17 cellular contexts compared by ENCODE assay signal in the genomic region with DNA sequence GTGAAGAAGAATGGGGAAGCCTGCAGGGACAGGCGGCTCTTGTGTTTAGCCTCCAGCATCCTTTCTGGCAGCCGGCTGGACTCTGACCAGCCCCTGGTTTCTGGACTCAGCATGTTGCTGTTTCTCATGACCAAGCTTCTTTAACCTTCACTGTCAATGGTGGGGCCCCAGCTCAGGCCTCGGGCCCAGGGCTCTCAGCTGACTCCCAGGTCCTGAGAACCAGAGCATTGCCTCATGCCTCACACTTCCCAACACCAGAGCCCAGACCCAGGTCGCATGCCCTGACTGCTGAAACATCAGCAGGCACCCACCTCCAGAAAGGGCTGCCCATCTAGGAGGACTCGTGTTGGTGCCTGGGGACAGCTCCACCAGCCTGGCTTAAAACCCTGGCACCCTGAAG. TPM values are rescaled to one million over a fixed set of nuclear protein-coding genes. Genes with fewer than 3 reads are reported as not detected.
DNase-seq lines count a peak whose midpoint lies in the region; ATAC-seq, FAIRE-seq and TF ChIP-seq lines count a peak whose summit lies in the region.
"Had no signal": no experiment of that assay in that cellular context is flagged by ENCODE, and none has a peak within 500 bp of the region (broad histone marks: within the 10 kb centered on the region; RNA-seq: fewer than 3 reads in every experiment).

No MANE protein-coding gene starts in this region.

- H4K20me1 ChIP-seq in HepG2 (ENCODE audit: insufficient read depth, low read length): no peaks in the 10 kb centered on the region
- H4K20me1 ChIP-seq: BLaER1 treated with 17β-estradiol and CSF1 and Interleukin-3, amounts not matched to agents 10 nM and 100 nM had no signal

- WGBS in HepG2 (ENCODE audit: low lambda C conversion rate): 0% methylated on average over 1 of the region's 5 CpGs
- WGBS in right lobe of liver (ENCODE audit: insufficient coverage, low coverage, low lambda C conversion rate, missing lambda C conversion rate): 71% methylated on average over 1 of the region's 5 CpGs

- no peaks in the 10 kb centered on the region for H3K36me3 ChIP-seq in HepG2 (replicated peaks in 1 of 2; ENCODE audit: control insufficient read depth in 1 of 2, insufficient read depth in 2 of 2, low read length in 2 of 2)
- no peaks in the 10 kb centered on the region for H3K36me3 ChIP-seq in right lobe of liver
- H3K36me3 ChIP-seq in upper lobe of right lung: no peaks in the 10 kb centered on the region
- H3K36me3 ChIP-seq: BLaER1 treated with 17β-estradiol and CSF1 and Interleukin-3, amounts not matched to agents 10 nM and 100 nM had no signal

- in situ Hi-C loops in HepG2 (cut with HindIII; ENCODE audit: extremely low pct_ligation_motif_present, low pct_unique_long_range_greater_than_20kb): no loop called here

- no peak overlapping the region for H3K4me3 Mint-ChIP-seq in progenitor cell of endocrine pancreas (ENCODE audit: low read depth)
- H3K4me3 Mint-ChIP-seq: CD4-positive, CD25-positive, alpha-beta regulatory T cell had no signal

- CTCF ChIA-PET in HepG2 (lab: Yijun Ruan, JAX; ENCODE audit: low intra/inter-chr PET ratio, low total read pairs): no interaction called here

- no TSS peak for BruUV-seq in HepG2 (replicated peaks; lab: Mats Ljungman, UMichigan)

- H3K27me3 ChIP-seq in HepG2 (ENCODE audit: control insufficient read depth in 1 of 2, insufficient read depth in 2 of 2, low read length in 2 of 2): peaks cover 0 to 7% of the 10 kb centered on the region in 2 experiments; a peak in 1 of 5 replicates
- H3K27me3 ChIP-seq in right lobe of liver: no peaks in the 10 kb centered on the region
- H3K27me3 ChIP-seq in upper lobe of right lung: no peaks in the 10 kb centered on the region
- H3K27me3 ChIP-seq: BLaER1 treated with 17β-estradiol and CSF1 and Interleukin-3, amounts not matched to agents 10 nM and 100 nM had no signal

- peaks cover 6% of the 10 kb centered on the region for H3K4me1 ChIP-seq in HepG2 (ENCODE audit: insufficient read depth, low read length)
- H3K4me1 ChIP-seq in right lobe of liver: no peaks in the 10 kb centered on the region
- H3K4me1 ChIP-seq in upper lobe of right lung: no peaks in the 10 kb centered on the region

- ATAC-seq in HepG2: peak; percentile 73
- no peak for ATAC-seq in right lobe of liver
- no peak for ATAC-seq in upper lobe of right lung

- peaks cover 11% of the 10 kb centered on the region for H3K4me1 Mint-ChIP-seq in progenitor cell of endocrine pancreas (ENCODE audit: low read depth)
- H3K4me1 Mint-ChIP-seq: CD4-positive, CD25-positive, alpha-beta regulatory T cell had no signal

- H3K4me2 ChIP-seq in HepG2 (ENCODE audit: low read depth, low read length): no peak overlapping the region
- H3K4me2 ChIP-seq: BLaER1 treated with 17β-estradiol and CSF1 and Interleukin-3, amounts not matched to agents 10 nM and 100 nM had no signal

- TF ChIP-seq CTCF in HepG2 (CRISPR knock-in tag; IDR thresholded peaks at IDR 0.05): no peak
- no peak for TF ChIP-seq CTCF in right lobe of liver (IDR thresholded peaks at IDR 0.05)
- no peak for TF ChIP-seq CTCF in progenitor cell of endocrine pancreas (IDR thresholded peaks at IDR 0.05; ENCODE audit: unreplicated experiment)
- TF ChIP-seq CTCF in upper lobe of right lung (IDR thresholded peaks at IDR 0.05): no peak

- no peak overlapping the region for H3K9ac ChIP-seq in HepG2 (ENCODE audit: insufficient read depth, low read depth, low read length)
- H3K9ac ChIP-seq: BLaER1 treated with 17β-estradiol and CSF1 and Interleukin-3, amounts not matched to agents 10 nM and 100 nM; GM23248 had no signal

- intact Hi-C loops in HepG2 (cut with micrococcal nuclease; ENCODE audit: unreplicated experiment): no loop called here
- intact Hi-C loops in right lobe of liver (cut with DNase I): no loop called here
- intact Hi-C loops in upper lobe of right lung (cut with DNase I): no loop called here

- peaks cover 9% of the 10 kb centered on the region for H3K9me3 Mint-ChIP-seq in progenitor cell of endocrine pancreas (ENCODE audit: low read depth)

- peaks cover 10% of the 10 kb centered on the region for H3K9me3 ChIP-seq in HepG2 (ENCODE audit: low read length)
- no peaks in the 10 kb centered on the region for H3K9me3 ChIP-seq in right lobe of liver
- no peaks in the 10 kb centered on the region for H3K9me3 ChIP-seq in upper lobe of right lung

- H2AFZ ChIP-seq in HepG2 (ENCODE audit: low read length): no peak overlapping the region
- H2AFZ ChIP-seq: GM23248 had no signal

- DNase-seq in HepG2 (ENCODE audit: low spot score): no peak
- DNase-seq in right lobe of liver: no peak
- peak; percentile 79 for DNase-seq in islet precursor cell
- no peak for DNase-seq in progenitor cell of endocrine pancreas (ENCODE audit: low spot score, unreplicated experiment)
- peak; percentile 42 for DNase-seq in upper lobe of right lung
- no peak for DNase-seq in activated CD4-positive, alpha-beta T cell treated with anti-CD3 and anti-CD28 coated beads for 1 hour
- DNase-seq in epidermal melanocyte (ENCODE audit: insufficient read length, low spot score): no peak
- no peak for DNase-seq in amniotic stem cell (lab: John Stamatoyannopoulos, UW)
- DNase-seq: AML-193; CD4-positive, CD25-positive, alpha-beta regulatory T cell; DMS53; GM23248; H7 had no signal

- H3K27me3 Mint-ChIP-seq in progenitor cell of endocrine pancreas: no peaks in the 10 kb centered on the region

- FAIRE-seq in HepG2 (lab: Jason Lieb, UNC): no peak
- FAIRE-seq: GM18507, HTR-8/SVneo had no signal

- H3K36me3 Mint-ChIP-seq in progenitor cell of endocrine pancreas (ENCODE audit: insufficient read depth): peaks cover 3% of the 10 kb centered on the region
- H3K36me3 Mint-ChIP-seq: CD4-positive, CD25-positive, alpha-beta regulatory T cell had no signal

- no peaks in the 10 kb centered on the region for H3K79me2 ChIP-seq in HepG2 (ENCODE audit: insufficient read depth, low read length)

- no peak overlapping the region for H3K27ac ChIP-seq in HepG2 (ENCODE audit: extremely low read length, insufficient read depth, low read length)
- H3K27ac ChIP-seq in right lobe of liver: no peak overlapping the region
- no peak overlapping the region for H3K27ac ChIP-seq in upper lobe of right lung
- H3K27ac ChIP-seq: 22Rv1; BLaER1 treated with 17β-estradiol and CSF1 and Interleukin-3, amounts not matched to agents 10 nM and 100 nM; GM23248 had no signal

- no peak for TF ChIP-seq EP300 in HepG2 (IDR thresholded peaks at IDR 0.05; ENCODE audit: low read depth in 2 of 2, low read length in 2 of 2)
- no peak for TF ChIP-seq EP300 in HepG2 (CRISPR knock-in tag; IDR thresholded peaks at IDR 0.05; ENCODE audit: borderline replicate concordance)

- peak overlapping the region; percentile 59 for H3K27ac Mint-ChIP-seq in progenitor cell of endocrine pancreas
- H3K27ac Mint-ChIP-seq: CD4-positive, CD25-positive, alpha-beta regulatory T cell had no signal

- no peak for TF ChIP-seq RAD21 in HepG2 (CRISPR knock-in tag; IDR thresholded peaks at IDR 0.05)

- no peak for TF ChIP-seq POLR2A in HepG2 (IDR thresholded peaks at IDR 0.05; ENCODE audit: insufficient read depth in 1 of 2, low read depth in 2 of 2, low read length in 2 of 2)
- no peak for TF ChIP-seq POLR2A in right lobe of liver (IDR thresholded peaks at IDR 0.05)

- H3K4me3 ChIP-seq in HepG2 (replicated peaks in 1 of 3; ENCODE audit: insufficient read depth in 1 of 3, low read depth in 2 of 3, low read length in 3 of 3): no peak overlapping the region
- no peak overlapping the region for H3K4me3 ChIP-seq in right lobe of liver
- no peak overlapping the region for H3K4me3 ChIP-seq in upper lobe of right lung
- H3K4me3 ChIP-seq: BLaER1 treated with 17β-estradiol and CSF1 and Interleukin-3, amounts not matched to agents 10 nM and 100 nM; GM23248 had no signal

- POLR2A ChIA-PET in HepG2 (lab: Yijun Ruan, JAX): no interaction called here

TF ChIP-seq in HepG2, 621 proteins besides CTCF, POLR2A, EP300 and RAD21 (continues in another document):
- TF ChIP-seq ZNF367 (CRISPR knock-in tag; IDR thresholded peaks at IDR 0.05; ENCODE audit: borderline replicate concordance) (no peak), TFAP4 (IDR thresholded peaks at IDR 0.05; ENCODE audit: borderline replicate concordance, low read depth) (peak; percentile 32; the same call in 1 of the 2 replicates)

RNA-seq across cellular contexts. Expression of gene FGFR2, which starts 34.8 kb away (rescaled TPM):
- total RNA-seq in HepG2 (2016; rRNA removed; fragmentation: Illumina TruSeq; extraction: Trizol) (1.4 and 2.6 TPM in 2 replicates), right lobe of liver (10 to 100 TPM; 14.4 to 33.7 (median 23.0) TPM), progenitor cell of endocrine pancreas (146 and 149 TPM in 2 replicates), upper lobe of right lung (58.7 TPM)
- 1.8 and 2.8 TPM in 2 replicates for total RNA-seq in HepG2 (2016; cell fraction: cytosol; rRNA removed; fragmentation: Illumina TruSeq; extraction: Trizol; ENCODE audit: low read depth)
- 1.8 and 2.2 TPM in 2 replicates for total RNA-seq in HepG2 (2016; cell fraction: insoluble cytoplasmic fraction; rRNA removed; fragmentation: Illumina TruSeq; extraction: Trizol)
- 1.2 and 1.7 TPM in 2 replicates for total RNA-seq in HepG2 (2016; cell fraction: membrane; rRNA removed; fragmentation: Illumina TruSeq; extraction: Trizol)
- total RNA-seq in HepG2 (2016; cell fraction: nucleus; rRNA removed; fragmentation: Illumina TruSeq; extraction: Trizol): 3.3 and 4.2 TPM in 2 replicates
- 1.2 and 1.6 TPM in 2 replicates for polyA plus RNA-seq in HepG2 (2011; rRNA removed)
- polyA plus RNA-seq in HepG2 (2011; cell fraction: cytosol; rRNA removed): 0.82 and 1.0 TPM in 2 replicates
- polyA plus RNA-seq in HepG2 (2011; cell fraction: nucleus; rRNA removed): 2.9 and 4.4 TPM in 2 replicates
- 0.41 and 1.3 TPM in 2 replicates for polyA plus RNA-seq in HepG2 (2012)
- 0.15 and 0.22 TPM in 2 replicates for polyA plus RNA-seq in HepG2 (2016; cell fraction: cytosol; fragmentation: Illumina TruSeq; extraction: Trizol; ENCODE audit: low read depth)
- polyA plus RNA-seq in HepG2 (2016; cell fraction: insoluble cytoplasmic fraction; fragmentation: Illumina TruSeq; extraction: Trizol; ENCODE audit: low read depth): 1.6 and 1.9 TPM in 2 replicates
- polyA plus RNA-seq in HepG2 (2016; cell fraction: membrane; fragmentation: Illumina TruSeq; extraction: Trizol; ENCODE audit: low read depth): 0.44 and 0.58 TPM in 2 replicates
- polyA plus RNA-seq in HepG2 (2016; cell fraction: nucleus; fragmentation: Illumina TruSeq; extraction: Trizol; ENCODE audit: insufficient read depth, low read depth): 9.1 and 11.3 TPM in 2 replicates
- polyA minus RNA-seq in HepG2 (2011; rRNA and poly(A)+ RNA removed; ENCODE audit: low replicate concordance): 0.12 and 1.0 TPM in 2 replicates
- 0.70 and 0.89 TPM in 2 replicates for polyA minus RNA-seq in HepG2 (2011; cell fraction: cytosol; rRNA and poly(A)+ RNA removed)
- polyA minus RNA-seq in HepG2 (2011; cell fraction: nucleus; rRNA and poly(A)+ RNA removed): 1.7 and 2.3 TPM in 2 replicates
- total RNA-seq: GM23248 had no signal

Comparison
In these comparisons a context has a peak if more than half of its experiments do, and no peak if none do; other contexts are left out.
1. DNase-seq: peak in islet precursor cell (single experiment) and upper lobe of right lung (single experiment); none in HepG2 (single experiment), right lobe of liver (0 of 3), progenitor cell of endocrine pancreas (single experiment), activated CD4-positive, alpha-beta T cell treated with anti-CD3 and anti-CD28 coated beads for 1 hour (single experiment), epidermal melanocyte (single experiment) and amniotic stem cell (single experiment).